Comparison of ENCODE assay signal across 19 cellular contexts in the genomic region with DNA sequence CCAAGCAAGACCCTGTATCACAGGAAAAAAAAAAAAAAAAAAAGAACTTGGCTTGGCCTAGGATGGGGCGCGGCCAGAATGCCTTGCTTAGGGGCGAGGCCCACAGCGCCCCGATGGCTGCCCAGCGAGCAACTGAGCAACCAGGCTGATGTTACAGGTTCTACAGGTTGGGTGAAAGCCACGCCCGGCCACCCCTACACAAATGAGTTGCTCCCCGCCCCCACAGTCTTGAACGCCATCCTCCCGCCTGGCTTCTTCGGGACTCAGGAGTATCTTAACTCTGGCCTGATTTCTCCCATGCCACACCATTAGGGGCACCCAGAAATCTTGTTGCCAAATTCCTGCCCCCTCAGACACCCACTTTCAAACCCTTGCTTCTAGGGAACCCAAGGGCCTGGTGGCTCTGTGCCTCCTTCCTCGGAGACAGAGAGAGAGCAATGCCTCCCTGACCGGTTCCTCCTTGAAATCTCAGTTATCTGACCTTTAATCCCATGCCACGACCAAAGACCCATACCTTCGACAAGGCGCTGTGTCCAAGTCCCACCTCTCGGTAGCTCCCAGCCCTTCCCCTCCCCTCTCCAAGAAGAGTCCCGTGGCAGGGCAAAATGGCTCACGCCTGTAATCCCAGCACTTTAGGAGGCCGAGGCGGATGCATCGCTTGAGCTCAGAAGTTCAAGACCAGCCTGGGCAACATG. TPM values are rescaled to one million over a fixed set of nuclear protein-coding genes. Genes with fewer than 3 reads are reported as not detected.
A peak's percentile ranks its signal among the peaks of the same experiment; 100 is the strongest.
DNase-seq lines count a peak whose midpoint lies in the region; ATAC-seq, FAIRE-seq and TF ChIP-seq lines count a peak whose summit lies in the region.
"Had no signal": no experiment of that assay in that cellular context is flagged by ENCODE, and none has a peak within 500 bp of the region (broad histone marks: within the 10 kb centered on the region; RNA-seq: fewer than 3 reads in every experiment).

No MANE protein-coding gene starts in this region.

- H3K9ac ChIP-seq in keratinocyte (ENCODE audit: control insufficient read depth, extremely low read depth, insufficient read depth, low read length) (peak overlapping the region; percentile 87), rectal smooth muscle tissue (ENCODE audit: low read length) (no peak overlapping the region)

- H3K4me3 Mint-ChIP-seq in WTC11: no peak overlapping the region
- H3K4me3 Mint-ChIP-seq: neural crest cell had no signal

- dilution Hi-C loops in keratinocyte (cut with MboI; ENCODE audit: extremely low pct_ligation_motif_present, low sequenced_read_pairs): no loop called here

- H3K27me3 ChIP-seq in H7 (ENCODE audit: control insufficient read depth, insufficient read depth, low read length): no peaks in the 10 kb centered on the region
- H3K27me3 ChIP-seq in keratinocyte (ENCODE audit: control insufficient read depth, extremely low read depth, insufficient read depth, low read length): no peaks in the 10 kb centered on the region
- H3K27me3 ChIP-seq in rectal smooth muscle tissue (ENCODE audit: control insufficient read depth, insufficient read depth, low read length): peaks cover 3% of the 10 kb centered on the region
- H3K27me3 ChIP-seq: ascending aorta, uterus had no signal

- intact Hi-C loops in posterior vena cava (cut with DNase I): no loop called here

- ATAC-seq in WTC11 (0 out of 2 replicates have a peak, but pooled peaks have one; percentile 7), HG02885 (IDR thresholded peaks at IDR 0.05; ENCODE audit: poor library complexity, unreplicated experiment) (no peak), GM21367 (IDR thresholded peaks at IDR 0.05; ENCODE audit: unreplicated experiment) (no peak)
- ATAC-seq: left ventricle myocardium superior had no signal

- peaks cover 17% of the 10 kb centered on the region for H3K27me3 Mint-ChIP-seq in WTC11 (ENCODE audit: low read depth)

- no peak for FAIRE-seq in keratinocyte (lab: Jason Lieb, UNC)

- H3K36me3 ChIP-seq in H7 (replicated peaks; ENCODE audit: control insufficient read depth, insufficient read depth, low read length) (no peaks in the 10 kb centered on the region; the same call in 1 of the 2 replicates), keratinocyte (ENCODE audit: control insufficient read depth in 2 of 2, extremely low read depth in 1 of 2, insufficient read depth in 2 of 2, low read length in 2 of 2) (peaks cover 4 to 14% of the 10 kb centered on the region in 2 experiments), rectal smooth muscle tissue (ENCODE audit: control insufficient read depth, insufficient read depth, low read length) (no peaks in the 10 kb centered on the region)
- H3K36me3 ChIP-seq: ascending aorta, uterus had no signal

- no peak overlapping the region for H3K4me3 ChIP-seq in H7 (ENCODE audit: insufficient read depth, low read depth, low read length)
- H3K4me3 ChIP-seq in keratinocyte (ENCODE audit: control insufficient read depth in 2 of 3, extremely low read depth in 1 of 3, insufficient read depth in 2 of 3, low read depth in 1 of 3, low read length in 3 of 3): peak overlapping the region in 1 of 3 experiments; percentile 39
- H3K4me3 ChIP-seq in rectal smooth muscle tissue (ENCODE audit: low read length): peak overlapping the region; percentile 5
- H3K4me3 ChIP-seq: ascending aorta, uterus had no signal

- TF ChIP-seq CTCF in WTC11 (IDR thresholded peaks at IDR 0.05) (no peak), keratinocyte (optimal IDR thresholded peaks at IDR 0.05 in 1 of 3, IDR thresholded peaks at IDR 0.05 in 1 of 3, conservative IDR thresholded peaks at IDR 0.05 in 1 of 3; ENCODE audit: extremely low read depth in 1 of 3, insufficient read depth in 2 of 3, low read length in 3 of 3) (peak in 1 of 3 experiments; percentile 15)

- H3K27ac ChIP-seq in keratinocyte (ENCODE audit: control insufficient read depth, insufficient read depth, low read length) (peak overlapping the region; percentile 86), rectal smooth muscle tissue (ENCODE audit: low read depth, low read length) (no peak overlapping the region)
- H3K27ac ChIP-seq: ascending aorta, uterus had no signal

- no peaks in the 10 kb centered on the region for H4K20me1 ChIP-seq in keratinocyte (ENCODE audit: control insufficient read depth, extremely low read depth, insufficient read depth, low read length)

- H3K4me1 ChIP-seq in keratinocyte (ENCODE audit: control insufficient read depth, extremely low read depth, insufficient read depth, low read length) (peaks cover 58% of the 10 kb centered on the region), rectal smooth muscle tissue (ENCODE audit: control insufficient read depth, insufficient read depth, low read length) (no peaks in the 10 kb centered on the region)

- H3K9me3 Mint-ChIP-seq in WTC11: no peaks in the 10 kb centered on the region
- H3K9me3 Mint-ChIP-seq: neural crest cell had no signal

- no peaks in the 10 kb centered on the region for H3K9me3 ChIP-seq in keratinocyte (ENCODE audit: control insufficient read depth, low read depth, low read length)
- H3K9me3 ChIP-seq: ascending aorta, uterus had no signal

- H3K9me1 ChIP-seq in keratinocyte (ENCODE audit: control insufficient read depth, extremely low read depth, insufficient read depth, low read length): peaks cover 4% of the 10 kb centered on the region

- H3K27ac Mint-ChIP-seq in WTC11: 0 out of 2 replicates have a peak overlapping the region, but pooled peaks have one; percentile 6

- DNase-seq in H7 (peak; percentile 53), WTC11 (ENCODE audit: low spot score) (peak; percentile 32), keratinocyte (ENCODE audit: low read depth, low spot score) (peak; percentile 92), posterior vena cava (ENCODE audit: low spot score) (no peak)
- no peak for DNase-seq in stimulated activated CD4-positive, alpha-beta T cell treated with anti-CD3 and anti-CD28 coated beads, Interleukin-12 subunit alpha, Interleukin-12 subunit beta, amount 100 ng/mL, for 4 hours
- DNase-seq: activated CD4-positive, alpha-beta T cell treated with anti-CD3 and anti-CD28 coated beads for 48 hours; activated naive CD4-positive, alpha-beta T cell treated with Interleukin-2 at 50 U/mL for 16 hours; hippocampal formation; left ventricle myocardium superior; NCI-H2081 treated with DMSO at 0.1 percent for 48 hours; NCI-H774; stimulated activated CD4-positive, alpha-beta T cell treated with anti-CD3 and anti-CD28 coated beads, Interleukin-4, amount 100 ng/mL, for 24 hours; uterus had no signal

- H3K4me2 ChIP-seq in keratinocyte (ENCODE audit: control insufficient read depth, extremely low read depth, insufficient read depth, low read depth, low read length): peak overlapping the region; percentile 76

- H2AFZ ChIP-seq in keratinocyte (ENCODE audit: control insufficient read depth, low read length): peak overlapping the region; percentile 11

- peaks cover 27% of the 10 kb centered on the region for H3K79me2 ChIP-seq in keratinocyte (ENCODE audit: control insufficient read depth, insufficient read depth, low read length)

- H3K4me1 Mint-ChIP-seq in WTC11: peaks cover 7% of the 10 kb centered on the region
- H3K4me1 Mint-ChIP-seq: neural crest cell had no signal

- H3K36me3 Mint-ChIP-seq in WTC11: no peaks in the 10 kb centered on the region

- CTCF ChIA-PET in WTC11 (lab: Charles Lee): interaction anchor here (0.6 to 9.8 kb wide), 6 partner anchors 8 to 120 kb away, joined by 3 to 548 read pairs (median 4); no protein-coding TSS in a partner anchor

- POLR2A ChIA-PET in WTC11 (lab: Charles Lee): interaction anchor here (0.5 to 1.6 kb wide), 4 partner anchors 19 to 49 kb away, joined by 3 to 6 read pairs (median 4); no protein-coding TSS in a partner anchor

RNA-seq across cellular contexts. Expression of a gene that starts 1.1 kb away (rescaled TPM):
- 15.3 and 16.3 TPM in 2 replicates for total RNA-seq in H7 (2014; rRNA removed; shearing (Covaris generic))
- total RNA-seq in WTC11 (2021) (20.5 to 29.5 TPM (median 27.8 TPM) in 3 replicates), posterior vena cava (not detected)
- polyA plus RNA-seq in keratinocyte: 27.8 to 58.6 TPM (median 30.1 TPM) in 3 replicates
- 12.3 TPM for polyA plus RNA-seq in keratinocyte (2011; ENCODE audit: low read depth)
- polyA plus RNA-seq in keratinocyte (2011; cell fraction: cytosol; rRNA removed): 27.4 and 54.0 TPM in 2 replicates
- 57.2 and 98.5 TPM in 2 replicates for polyA plus RNA-seq in keratinocyte (2011; cell fraction: nucleus; rRNA removed)
- polyA plus RNA-seq in keratinocyte (2012; ENCODE audit: low replicate concordance): 26.6 and 50.7 TPM in 2 replicates
- polyA minus RNA-seq in keratinocyte: 68.8 to 110 TPM (median 88.1 TPM) in 3 replicates
- 80.4 TPM for polyA minus RNA-seq in keratinocyte (2011; cell fraction: cytosol; rRNA and poly(A)+ RNA removed)
- polyA minus RNA-seq in keratinocyte (2011; cell fraction: nucleus; rRNA and poly(A)+ RNA removed): 55.4 and 73.0 TPM in 2 replicates
- total RNA-seq: ascending aorta, H4, left ventricle myocardium superior, neural crest cell had no signal

RNA-seq across cellular contexts. Expression of a gene that starts 28.0 kb away (rescaled TPM):
- total RNA-seq in H7 (2014; rRNA removed; shearing (Covaris generic)): 7.3 and 8.3 TPM in 2 replicates
- total RNA-seq in WTC11 (2021): 4.6 to 7.8 TPM (median 5.6 TPM) in 3 replicates
- polyA plus RNA-seq in keratinocyte: 1.1 to 1.8 TPM (median 1.5 TPM) in 3 replicates
- polyA plus RNA-seq in keratinocyte (2011; ENCODE audit: low read depth): 2.2 TPM
- 0.72 and 2.2 TPM in 2 replicates for polyA plus RNA-seq in keratinocyte (2011; cell fraction: cytosol; rRNA removed)
- polyA plus RNA-seq in keratinocyte (2011; cell fraction: nucleus; rRNA removed): 7.1 and 8.3 TPM in 2 replicates
- 5.9 and 6.4 TPM in 2 replicates for polyA plus RNA-seq in keratinocyte (2012; ENCODE audit: low replicate concordance)
- 1.1 to 5.8 TPM (median 3.1 TPM) in 3 replicates for polyA minus RNA-seq in keratinocyte
- 12.5 TPM for polyA minus RNA-seq in keratinocyte (2011; cell fraction: cytosol; rRNA and poly(A)+ RNA removed)
- polyA minus RNA-seq in keratinocyte (2011; cell fraction: nucleus; rRNA and poly(A)+ RNA removed): 4.1 and 5.1 TPM in 2 replicates
- total RNA-seq in posterior vena cava: 10 to 100 TPM; 37.6 to 40.4 TPM

RNA-seq across cellular contexts. Expression of a gene that starts 32.4 kb away (rescaled TPM):
- 23.9 and 24.2 TPM in 2 replicates for total RNA-seq in H7 (2014; rRNA removed; shearing (Covaris generic))
- total RNA-seq in WTC11 (2021) (73.1 to 89.5 TPM (median 80.0 TPM) in 3 replicates), posterior vena cava (10 to 100 TPM; 49.6 to 53.8 TPM)
- polyA plus RNA-seq in keratinocyte: 13.6 to 28.4 TPM (median 20.8 TPM) in 3 replicates
- polyA plus RNA-seq in keratinocyte (2011; ENCODE audit: low read depth): 35.5 TPM
- 8.3 and 23.8 TPM in 2 replicates for polyA plus RNA-seq in keratinocyte (2011; cell fraction: cytosol; rRNA removed)
- polyA plus RNA-seq in keratinocyte (2011; cell fraction: nucleus; rRNA removed): 77.2 and 107 TPM in 2 replicates
- 44.8 and 76.7 TPM in 2 replicates for polyA plus RNA-seq in keratinocyte (2012; ENCODE audit: low replicate concordance)
- polyA minus RNA-seq in keratinocyte: 13.7 to 36.7 TPM (median 16.2 TPM) in 3 replicates
- polyA minus RNA-seq in keratinocyte (2011; cell fraction: cytosol; rRNA and poly(A)+ RNA removed): 39.3 TPM
- 68.3 and 68.9 TPM in 2 replicates for polyA minus RNA-seq in keratinocyte (2011; cell fraction: nucleus; rRNA and poly(A)+ RNA removed)

Comparison
In these comparisons a context has a peak if more than half of its experiments do, and no peak if none do; other contexts are left out.
1. DNase-seq: peak in H7 (single experiment), WTC11 (single experiment) and keratinocyte (single experiment); none in stimulated activated CD4-positive, alpha-beta T cell treated with anti-CD3 and anti-CD28 coated beads, Interleukin-12 subunit alpha, Interleukin-12 subunit beta, amount 100 ng/mL, for 4 hours (single experiment) and posterior vena cava (single experiment).
2. RNA of a gene that starts 1.1 kb away (total RNA-seq): 20.5 to 29.5 TPM in WTC11 and 15.3 to 16.3 TPM in H7; not detected in posterior vena cava; every median in the first group is over 10 times any median in the second.